ENCODE assay signal across 17 cellular contexts in genomic region chr4:9904976-9905587, GRCh38.
DNase-seq lines count a peak whose midpoint lies in the region; ATAC-seq and TF ChIP-seq lines count a peak whose summit lies in the region.
"Had no signal": no experiment of that assay in that cellular context is flagged by ENCODE, and none has a peak within 500 bp of the region (broad histone marks: within the 10 kb centered on the region; RNA-seq: fewer than 3 reads in every experiment).

No MANE protein-coding gene starts in this region.

- H4K20me1 ChIP-seq in GM23338 (replicated peaks; ENCODE audit: insufficient read depth) = no peaks in the 10 kb centered on the region

- H3K36me3 ChIP-seq in trophoblast cell (ENCODE audit: control insufficient read depth in 1 of 2, insufficient read depth in 2 of 2, low read length in 2 of 2) = no peaks in the 10 kb centered on the region
- H3K36me3 ChIP-seq in GM23338 (ENCODE audit: insufficient read depth) = no peaks in the 10 kb centered on the region
- H3K36me3 ChIP-seq: gastrocnemius medialis, sigmoid colon, uterus, WERI-Rb-1 had no signal

- no peak overlapping the region for H3K9ac ChIP-seq in trophoblast cell (ENCODE audit: low read length)

- H2BK5ac ChIP-seq in trophoblast cell (ENCODE audit: low read depth, low read length, poor library complexity) = no peak overlapping the region

- TF ChIP-seq CTCF in epithelial cell of proximal tubule (conservative IDR thresholded peaks at IDR 0.05; ENCODE audit: low read depth, low read length) (no peak), GM23338 (conservative IDR thresholded peaks at IDR 0.05; ENCODE audit: low read depth in 2 of 2) (no peak)

- H3K4ac ChIP-seq in trophoblast cell (ENCODE audit: low read depth, low read length) = no peak overlapping the region

- H4K12ac ChIP-seq in trophoblast cell (ENCODE audit: low read depth, low read length) = no peak overlapping the region

- H3K14ac ChIP-seq in trophoblast cell (ENCODE audit: low read length) = no peak overlapping the region

- no peaks in the 10 kb centered on the region for H3F3A ChIP-seq in GM23338 (replicated peaks; ENCODE audit: low read depth)

- no peaks in the 10 kb centered on the region for H3K79me1 ChIP-seq in trophoblast cell (ENCODE audit: low read length)

- H3K27me3 ChIP-seq in trophoblast cell (ENCODE audit: insufficient read depth, low read length) = no peaks in the 10 kb centered on the region
- H3K27me3 ChIP-seq in GM23338 (ENCODE audit: insufficient read depth) = no peaks in the 10 kb centered on the region
- H3K27me3 ChIP-seq: gastrocnemius medialis, sigmoid colon, uterus had no signal

- no CpG with 5 or more reads among the region's 4 CpGs for WGBS in trophoblast cell (ENCODE audit: extremely low coverage, insufficient coverage, insufficient read length)

- H2BK12ac ChIP-seq in trophoblast cell (ENCODE audit: low read length) = no peak overlapping the region

- intact Hi-C loops in activated naive CD4-positive, alpha-beta T cell treated with anti-CD3 and anti-CD28 coated beads for 36 hours (cut with micrococcal nuclease) = no loop called here

- no peak overlapping the region for H2AK5ac ChIP-seq in trophoblast cell (ENCODE audit: low read length)

- H3K27me3 Mint-ChIP-seq in activated naive CD4-positive, alpha-beta T cell treated with anti-CD3 and anti-CD28 coated beads for 36 hours (ENCODE audit: low read depth) = no peaks in the 10 kb centered on the region
- peaks cover 4% of the 10 kb centered on the region for H3K27me3 Mint-ChIP-seq in GM23338 (ENCODE audit: insufficient read depth, low read depth, poor library complexity)

- no peak overlapping the region for H3K4me3 Mint-ChIP-seq in activated naive CD4-positive, alpha-beta T cell treated with anti-CD3 and anti-CD28 coated beads for 36 hours
- no peak overlapping the region for H3K4me3 Mint-ChIP-seq in GM23338
- H3K4me3 Mint-ChIP-seq: CD4-positive, alpha-beta memory T cell; T-cell had no signal

- no peaks in the 10 kb centered on the region for H3K9me3 Mint-ChIP-seq in activated naive CD4-positive, alpha-beta T cell treated with anti-CD3 and anti-CD28 coated beads for 36 hours
- H3K9me3 Mint-ChIP-seq in GM23338 = no peaks in the 10 kb centered on the region; the same call in 2 of the 3 replicates

- H2AFZ ChIP-seq in trophoblast cell (ENCODE audit: insufficient read depth, low read length, poor library complexity) = no peak overlapping the region
- H2AFZ ChIP-seq in GM23338 = no peak overlapping the region

- peaks cover 11% of the 10 kb centered on the region; the same call in 1 of the 2 replicates for H3K9me2 ChIP-seq in GM23338 (ENCODE audit: insufficient read depth)

- no peaks in the 10 kb centered on the region for H3K9me3 ChIP-seq in trophoblast cell (ENCODE audit: insufficient read depth, low read depth, low read length)
- H3K9me3 ChIP-seq: gastrocnemius medialis, sigmoid colon, uterus had no signal

- H3K4me1 Mint-ChIP-seq in activated naive CD4-positive, alpha-beta T cell treated with anti-CD3 and anti-CD28 coated beads for 36 hours (ENCODE audit: low read depth) = peaks cover 3% of the 10 kb centered on the region
- H3K4me1 Mint-ChIP-seq in GM23338 = no peaks in the 10 kb centered on the region
- H3K4me1 Mint-ChIP-seq: CD4-positive, alpha-beta memory T cell; T-cell had no signal

- no peaks in the 10 kb centered on the region for H3K79me2 ChIP-seq in trophoblast cell (ENCODE audit: control insufficient read depth, insufficient read depth, low read length, poor library complexity)
- no peaks in the 10 kb centered on the region for H3K79me2 ChIP-seq in GM23338 (replicated peaks; ENCODE audit: insufficient read depth)

- no peak overlapping the region for H3K4me3 ChIP-seq in epithelial cell of proximal tubule (ENCODE audit: low read depth, low read length)
- no peak overlapping the region for H3K4me3 ChIP-seq in trophoblast cell (ENCODE audit: low read depth, low read length)
- H3K4me3 ChIP-seq in GM23338 = no peak overlapping the region
- H3K4me3 ChIP-seq: coronary artery, gastrocnemius medialis, sigmoid colon, uterus had no signal

- H3K4me1 ChIP-seq in trophoblast cell (ENCODE audit: control insufficient read depth in 1 of 2, insufficient read depth in 2 of 2, low read length in 2 of 2) = peaks cover 0 to 4% of the 10 kb centered on the region in 2 experiments
- no peaks in the 10 kb centered on the region for H3K4me1 ChIP-seq in GM23338 (ENCODE audit: insufficient read depth)
- H3K4me1 ChIP-seq: gastrocnemius medialis, uterus had no signal

- CTCF ChIA-PET in activated naive CD4-positive, alpha-beta T cell treated with anti-CD3 and anti-CD28 coated beads for 36 hours (lab: Charles Lee) = interaction anchor here (0.8 kb wide), 1 partner anchor 201 kb away, joined by 3 read pairs; no protein-coding TSS in a partner anchor

- H3K23ac ChIP-seq in trophoblast cell (ENCODE audit: low read length) = no peak overlapping the region

- no peak overlapping the region for H4K8ac ChIP-seq in trophoblast cell (ENCODE audit: low read depth, low read length)

- H3K27ac ChIP-seq in trophoblast cell (ENCODE audit: low read depth, low read length) (no peak overlapping the region), GM23338 (ENCODE audit: low read depth) (no peak overlapping the region)
- H3K27ac ChIP-seq: coronary artery, gastrocnemius medialis, sigmoid colon, uterus, WERI-Rb-1 had no signal

- no peak overlapping the region for H3K18ac ChIP-seq in trophoblast cell (ENCODE audit: low read length)

- H4K91ac ChIP-seq in trophoblast cell (ENCODE audit: low read depth, low read length) = no peak overlapping the region

- no peak overlapping the region for H3K27ac Mint-ChIP-seq in activated naive CD4-positive, alpha-beta T cell treated with anti-CD3 and anti-CD28 coated beads for 36 hours
- H3K27ac Mint-ChIP-seq in GM23338 = no peak overlapping the region
- H3K27ac Mint-ChIP-seq: CD4-positive, alpha-beta memory T cell; T-cell had no signal

- no peak for ATAC-seq in GM23338
- ATAC-seq: gastrocnemius medialis, T-cell had no signal

- H3K36me3 Mint-ChIP-seq in activated naive CD4-positive, alpha-beta T cell treated with anti-CD3 and anti-CD28 coated beads for 36 hours (ENCODE audit: low read depth) = no peaks in the 10 kb centered on the region
- no peaks in the 10 kb centered on the region for H3K36me3 Mint-ChIP-seq in GM23338 (ENCODE audit: low read depth)
- H3K36me3 Mint-ChIP-seq: CD4-positive, alpha-beta memory T cell; T-cell had no signal

- H2BK120ac ChIP-seq in trophoblast cell (ENCODE audit: insufficient read depth, low read length, poor library complexity) = no peak overlapping the region

- H3K4me2 ChIP-seq in trophoblast cell (ENCODE audit: low read length) = no peak overlapping the region
- no peak overlapping the region for H3K4me2 ChIP-seq in GM23338

- DNase-seq in activated naive CD4-positive, alpha-beta T cell treated with anti-CD3 and anti-CD28 coated beads for 36 hours = peak; percentile 30
- no peak for DNase-seq in activated naive CD4-positive, alpha-beta T cell treated with anti-CD3 and anti-CD28 coated beads, Interleukin-2, amount 50 U/mL, for 16 hours
- DNase-seq in M059J (ENCODE audit: low read depth) = peak; percentile 13
- peak; percentile 33 for DNase-seq in epithelial cell of proximal tubule (ENCODE audit: low read depth)
- DNase-seq in trophoblast cell = peak; percentile 45 to 76
- no peak for DNase-seq in HT-29 (ENCODE audit: low spot score)
- DNase-seq in GM23338 (ENCODE audit: low spot score) = no peak
- no peak for DNase-seq in GF-D8 (lab: John Stamatoyannopoulos, UW)
- DNase-seq: activated gamma-delta T cell; CD4-positive, alpha-beta memory T cell; gastrocnemius medialis; NCI-H2029 treated with DMSO at 0.1 percent for 48 hours; sigmoid colon; T-cell; uterus; WERI-Rb-1 had no signal

Comparison
In these comparisons a context has a peak if more than half of its experiments do, and no peak if none do; other contexts are left out.
1. DNase-seq: peak in activated naive CD4-positive, alpha-beta T cell treated with anti-CD3 and anti-CD28 coated beads for 36 hours (single experiment), M059J (single experiment), epithelial cell of proximal tubule (single experiment) and trophoblast cell (2 of 2); none in activated naive CD4-positive, alpha-beta T cell treated with anti-CD3 and anti-CD28 coated beads, Interleukin-2, amount 50 U/mL, for 16 hours (single experiment), HT-29 (single experiment), GM23338 (single experiment) and GF-D8 (single experiment).